Comparison of ENCODE assay signal across 16 cellular contexts in genomic region chr10:47458466-47459154, GRCh38. TPM values are rescaled to one million over a fixed set of nuclear protein-coding genes. Genes with fewer than 3 reads are reported as not detected.
DNase-seq lines count a peak whose midpoint lies in the region; ATAC-seq and TF ChIP-seq lines count a peak whose summit lies in the region.
"Had no signal": no experiment of that assay in that cellular context is flagged by ENCODE, and none has a peak within 500 bp of the region (broad histone marks: within the 10 kb centered on the region; RNA-seq: fewer than 3 reads in every experiment).

No MANE protein-coding gene starts in this region.

- no peak for ATAC-seq in PC-3

- no peaks in the 10 kb centered on the region for H3F3A ChIP-seq in PC-3 (ENCODE audit: low read length, unreplicated experiment)

- no TSS peak for BruUV-seq in PC-3 (replicated peaks; lab: Mats Ljungman, UMichigan)

- H2AFZ ChIP-seq in PC-3 (ENCODE audit: low read length) (0 out of 2 replicates have a peak overlapping the region, but pooled peaks have one; percentile 22), osteoblast (ENCODE audit: low read length) (no peak overlapping the region)

- intact Hi-C loops in PC-3 (cut with micrococcal nuclease) = no loop called here

- H3K79me2 ChIP-seq in PC-3 (ENCODE audit: low read length) (no peaks in the 10 kb centered on the region), osteoblast (ENCODE audit: insufficient read depth, low read length) (no peaks in the 10 kb centered on the region)

- H3K36me3 ChIP-seq in PC-3 (ENCODE audit: low read depth, low read length) (no peaks in the 10 kb centered on the region), osteoblast (ENCODE audit: insufficient read depth, low read length) (no peaks in the 10 kb centered on the region)
- H3K36me3 ChIP-seq: esophagus muscularis mucosa had no signal

- no peaks in the 10 kb centered on the region for H3K27me3 ChIP-seq in PC-3 (ENCODE audit: low read length)
- H3K27me3 ChIP-seq in osteoblast (ENCODE audit: insufficient read depth, low read length) = peaks cover 3% of the 10 kb centered on the region
- H3K27me3 ChIP-seq: esophagus muscularis mucosa, testis had no signal

- no peak overlapping the region for H3K9ac ChIP-seq in PC-3 (ENCODE audit: low read length)

- H3K4me3 ChIP-seq in PC-3 (ENCODE audit: low read length) (no peak overlapping the region), epithelial cell of proximal tubule (ENCODE audit: low read depth, low read length) (no peak overlapping the region), osteoblast (ENCODE audit: insufficient read depth, low read length) (no peak overlapping the region)
- H3K4me3 ChIP-seq: esophagus muscularis mucosa, testis had no signal

- no peak overlapping the region for H3K27ac ChIP-seq in PC-3 (ENCODE audit: low read length)
- H3K27ac ChIP-seq in osteoblast (ENCODE audit: low read depth, low read length) = peak overlapping the region; percentile 63
- H3K27ac ChIP-seq: esophagus muscularis mucosa, testis had no signal

- H3K9me2 ChIP-seq in PC-3 (replicated peaks; ENCODE audit: low read length) = no peaks in the 10 kb centered on the region

- H3K9me3 ChIP-seq in PC-3 (ENCODE audit: low read length) = no peaks in the 10 kb centered on the region
- no peaks in the 10 kb centered on the region for H3K9me3 ChIP-seq in osteoblast (ENCODE audit: low read depth, low read length)
- H3K9me3 ChIP-seq: esophagus muscularis mucosa, testis had no signal

- no peaks in the 10 kb centered on the region for H4K20me1 ChIP-seq in PC-3 (ENCODE audit: low read length)
- H4K20me1 ChIP-seq in osteoblast (ENCODE audit: insufficient read depth, low read length) = no peaks in the 10 kb centered on the region

- POLR2A ChIA-PET in PC-3 (lab: Charles Lee; ENCODE audit: unreplicated experiment) = no interaction called here

- H3K4me2 ChIP-seq in PC-3 (ENCODE audit: low read length) (no peak overlapping the region), osteoblast (ENCODE audit: insufficient read depth, low read length) (peak overlapping the region; percentile 11)

- DNase-seq in Daoy (ENCODE audit: low read depth) (peak; percentile 65), PC-3 (peak; percentile 67), epithelial cell of proximal tubule (ENCODE audit: low read depth) (peak; percentile 31), osteoblast (ENCODE audit: insufficient read length, low spot score, missing footprints) (peak; percentile 91), GM20000 (ENCODE audit: low spot score) (no peak), HPDE6-E6E7 (ENCODE audit: extremely low spot score) (no peak), AML-193 (lab: John Stamatoyannopoulos, UW) (no peak), NCI-H748 (lab: John Stamatoyannopoulos, UW; ENCODE audit: unreplicated experiment) (no peak)
- DNase-seq: activated CD4-positive, alpha-beta T cell treated with anti-CD3 and anti-CD28 coated beads for 4 hours; activated effector memory CD4-positive, alpha-beta T cell treated with anti-CD3 and anti-CD28 coated beads, Interleukin-2, amount 50 U/mL, for 16 hours; central memory CD4-positive, alpha-beta T cell; Kasumi-1; testis had no signal

- CTCF ChIA-PET in PC-3 (lab: Charles Lee) = interaction anchor here (0.6 kb wide), 1 partner anchor 99 kb away, joined by 3 read pairs; no protein-coding TSS in a partner anchor

- TF ChIP-seq CTCF in PC-3 (conservative IDR thresholded peaks at IDR 0.05; ENCODE audit: low read depth, low read length) (no peak), epithelial cell of proximal tubule (conservative IDR thresholded peaks at IDR 0.05; ENCODE audit: low read depth, low read length) (no peak), osteoblast (IDR thresholded peaks at IDR 0.05; ENCODE audit: extremely low read depth, low read depth, low read length) (no peak), GM20000 (IDR thresholded peaks at IDR 0.05; ENCODE audit: extremely low read depth, missing control alignments) (no peak)

- H3K4me1 ChIP-seq in PC-3 (ENCODE audit: insufficient read depth, low read length) = peaks cover 9% of the 10 kb centered on the region
- H3K4me1 ChIP-seq in osteoblast (ENCODE audit: insufficient read depth, low read length) = peaks cover 9% of the 10 kb centered on the region
- H3K4me1 ChIP-seq: esophagus muscularis mucosa had no signal

RNA-seq across cellular contexts. Expression of gene ANXA8, which starts 25.3 kb away (rescaled TPM):
- 9.7 and 10.1 TPM in 2 replicates for total RNA-seq in Daoy (2014; rRNA removed; shearing (Covaris generic))
- total RNA-seq in PC-3 (2014; rRNA removed) (0.69 and 1.1 TPM in 2 replicates), epithelial cell of proximal tubule (1.4 and 6.0 TPM in 2 replicates), osteoblast (0.59 and 0.72 TPM in 2 replicates)
- total RNA-seq: esophagus muscularis mucosa, OCI-LY7 had no signal

RNA-seq across cellular contexts. Expression of gene FAM25G, which starts 32.9 kb away (rescaled TPM):
- not detected in 2 replicates for total RNA-seq in Daoy (2014; rRNA removed; shearing (Covaris generic))
- not detected in 2 replicates for total RNA-seq in PC-3 (2014; rRNA removed)
- total RNA-seq in epithelial cell of proximal tubule = not detected in 2 replicates
- not detected in 2 replicates for total RNA-seq in osteoblast
- total RNA-seq: esophagus muscularis mucosa; OCI-LY7; T-helper 1 cell treated with Interleukin-12 subunit alpha and Interleukin-12 subunit beta and Interleukin-4 antibody, amounts not matched to agents 30 ng/mL and 1 ng/mL, for 36 hours had no signal

Comparison
In these comparisons a context has a peak if more than half of its experiments do, and no peak if none do; other contexts are left out.
1. DNase-seq: peak in Daoy (single experiment), PC-3 (single experiment), epithelial cell of proximal tubule (single experiment) and osteoblast (single experiment); none in GM20000 (single experiment), HPDE6-E6E7 (single experiment), AML-193 (0 of 2) and NCI-H748 (single experiment).